In genomic region chr3:106013971-106014370, GRCh38 we compare ENCODE assay signal across 11 cellular contexts.
DNase-seq lines count a peak whose midpoint lies in the region; ATAC-seq and TF ChIP-seq lines count a peak whose summit lies in the region.
"Had no signal": no experiment of that assay in that cellular context is flagged by ENCODE, and none has a peak within 500 bp of the region (broad histone marks: within the 10 kb centered on the region; RNA-seq: fewer than 3 reads in every experiment).

No MANE protein-coding gene starts in this region.

- H2BK20ac ChIP-seq in IMR-90 (ENCODE audit: low read depth, low read length): no peak overlapping the region

- BruUV-seq in IMR-90 (replicated peaks; lab: Mats Ljungman, UMichigan): no TSS peak

- no peak for TF ChIP-seq POLR2A in IMR-90 (IDR thresholded peaks at IDR 0.05; ENCODE audit: low read depth, low read length)

- TF ChIP-seq CTCF in IMR-90 (conservative IDR thresholded peaks at IDR 0.05; ENCODE audit: low read depth, low read length): no peak
- no peak for TF ChIP-seq CTCF in cardiac fibroblast (IDR thresholded peaks at IDR 0.05; ENCODE audit: low read depth, low read length)

- no peak for TF ChIP-seq RAD21 in IMR-90 (IDR thresholded peaks at IDR 0.05; ENCODE audit: low read length)

- DNase-seq in SIG-M5 treated with dmso at 0.1 percent for 504 hours (lab: John Stamatoyannopoulos, UW; ENCODE audit: unreplicated experiment): peak; percentile 11
- no peak for DNase-seq in SIG-M5 (lab: John Stamatoyannopoulos, UW)
- peak; percentile 99 for DNase-seq in IMR-90
- peak; percentile 66 to 99 for DNase-seq in cardiac fibroblast (ENCODE audit: low read depth in 2 of 2)
- DNase-seq in non-pigmented ciliary epithelial cell (ENCODE audit: low read depth): peak; percentile 92
- no peak for DNase-seq in NCI-H1048 (lab: John Stamatoyannopoulos, UW)
- DNase-seq in substantia nigra (lab: John Stamatoyannopoulos, UW): no peak
- DNase-seq in neuronal stem cell (ENCODE audit: low spot score): no peak
- DNase-seq: effector CD4-positive, alpha-beta T cell; T-helper 1 cell had no signal

- H2BK12ac ChIP-seq in neuronal stem cell (ENCODE audit: low read length): no peak overlapping the region

- no peaks in the 10 kb centered on the region for H3K79me1 ChIP-seq in IMR-90 (ENCODE audit: low read depth in 1 of 2, low read length in 2 of 2)
- H3K79me1 ChIP-seq in neuronal stem cell (ENCODE audit: low read depth, low read length): no peaks in the 10 kb centered on the region

- H3K4me3 ChIP-seq in IMR-90 (ENCODE audit: insufficient read depth, low read depth, low read length) (no peak overlapping the region), cardiac fibroblast (replicated peaks in 1 of 2; ENCODE audit: low read depth in 2 of 2, low read length in 2 of 2) (no peak overlapping the region), neuronal stem cell (ENCODE audit: low read length in 2 of 2) (no peak overlapping the region)
- H3K4me3 ChIP-seq: A549 had no signal

- H3K23ac ChIP-seq in IMR-90 (ENCODE audit: low read depth, low read length) (no peak overlapping the region), neuronal stem cell (ENCODE audit: low read depth, low read length, poor library complexity) (no peak overlapping the region)

- H2BK5ac ChIP-seq in IMR-90 (ENCODE audit: low read depth, low read length, poor library complexity, severe bottlenecking): peak overlapping the region; percentile 86
- no peak overlapping the region for H2BK5ac ChIP-seq in neuronal stem cell (ENCODE audit: low read length)

- no peaks in the 10 kb centered on the region for H3K36me3 ChIP-seq in IMR-90 (ENCODE audit: control insufficient read depth, insufficient read depth, low read length)
- H3K36me3 ChIP-seq in neuronal stem cell (replicated peaks in 1 of 2; ENCODE audit: control insufficient read depth in 2 of 2, insufficient read depth in 2 of 2, low read length in 2 of 2): no peaks in the 10 kb centered on the region

- no peak overlapping the region for H3K56ac ChIP-seq in IMR-90 (ENCODE audit: extremely low read depth, insufficient read depth, low read length)

- no peak overlapping the region for H3K4ac ChIP-seq in IMR-90 (ENCODE audit: low read depth, low read length)
- no peak overlapping the region for H3K4ac ChIP-seq in neuronal stem cell (ENCODE audit: low read length)

- CTCF ChIA-PET in IMR-90 (lab: Yijun Ruan, JAX): no interaction called here

- peak; percentile 89 for ATAC-seq in IMR-90 (ENCODE audit: low read depth)

- H4K91ac ChIP-seq in IMR-90 (ENCODE audit: insufficient read depth, low read depth, low read length) (no peak overlapping the region), neuronal stem cell (ENCODE audit: low read depth, low read length, poor library complexity) (no peak overlapping the region)

- POLR2A ChIA-PET in IMR-90 (lab: Charles Lee; ENCODE audit: unreplicated experiment): no interaction called here

- H3K9me1 ChIP-seq in IMR-90 (ENCODE audit: insufficient read depth, low read length): no peaks in the 10 kb centered on the region

- H3K4me1 ChIP-seq in IMR-90 (ENCODE audit: control insufficient read depth, insufficient read depth, low read length) (peaks cover 3% of the 10 kb centered on the region), neuronal stem cell (ENCODE audit: control insufficient read depth in 2 of 2, insufficient read depth in 1 of 2, low read depth in 1 of 2, low read length in 2 of 2) (no peaks in the 10 kb centered on the region)
- H3K4me1 ChIP-seq: A549 had no signal

- H2AK5ac ChIP-seq in IMR-90 (ENCODE audit: low read depth, low read length): no peak overlapping the region
- no peak overlapping the region for H2AK5ac ChIP-seq in neuronal stem cell (ENCODE audit: low read depth, low read length)

- H2AK9ac ChIP-seq in IMR-90 (replicated peaks; ENCODE audit: low read depth, low read length, poor library complexity): no peak overlapping the region

- dilution Hi-C loops in IMR-90 (cut with HindIII; ENCODE audit: low sequenced_read_pairs, unreplicated experiment): no loop called here

- in situ Hi-C loops in IMR-90 (cut with MboI; ENCODE audit: low sequenced_read_pairs): no loop called here

- H4K8ac ChIP-seq in IMR-90 (ENCODE audit: low read depth in 2 of 2, low read length in 2 of 2) (peak overlapping the region; percentile 32 to 38; a peak in 3 of 4 replicates), neuronal stem cell (ENCODE audit: low read depth, low read length) (no peak overlapping the region)

- H4K5ac ChIP-seq in IMR-90 (ENCODE audit: low read depth, low read length): peak overlapping the region; percentile 39; the same call in 1 of the 2 replicates

- H3K14ac ChIP-seq in IMR-90 (replicated peaks; ENCODE audit: low read depth, low read length) (no peak overlapping the region; the same call in 1 of the 2 replicates), neuronal stem cell (ENCODE audit: low read length) (no peak overlapping the region)

- no CpG with 5 or more reads among the region's 2 CpGs for WGBS in IMR-90 (ENCODE audit: extremely low coverage in 2 of 2, insufficient read length in 1 of 2), 2 experiments
- no CpG with 5 or more reads among the region's 2 CpGs for WGBS in neuronal stem cell (ENCODE audit: extremely low coverage in 2 of 2, insufficient read length in 2 of 2, insufficient replicate concordance in 1 of 2), 2 donors

- H2BK120ac ChIP-seq in IMR-90 (ENCODE audit: low read depth, low read length) (peak overlapping the region; percentile 51; the same call in 1 of the 2 replicates), neuronal stem cell (ENCODE audit: low read depth, low read length) (no peak overlapping the region)

- intact Hi-C loops in IMR-90 (cut with micrococcal nuclease): no loop called here

- H3K27me3 ChIP-seq in IMR-90 (ENCODE audit: control insufficient read depth, insufficient read depth, low read length) (no peaks in the 10 kb centered on the region), neuronal stem cell (ENCODE audit: control insufficient read depth in 3 of 3, insufficient read depth in 3 of 3, low read depth in 1 of 3, low read length in 3 of 3) (no peaks in the 10 kb centered on the region)

- H2BK15ac ChIP-seq in IMR-90 (ENCODE audit: low read depth, low read length) (peak overlapping the region; percentile 39; the same call in 1 of the 3 replicates), neuronal stem cell (ENCODE audit: low read length) (no peak overlapping the region)

- peaks cover 5% of the 10 kb centered on the region; the same call in 1 of the 2 replicates for H3K9me3 ChIP-seq in IMR-90 (ENCODE audit: control insufficient read depth, insufficient read depth, low read length)
- H3K9me3 ChIP-seq in neuronal stem cell (replicated peaks in 1 of 2; ENCODE audit: control insufficient read depth in 2 of 2, insufficient read depth in 1 of 2, low read depth in 1 of 2, low read length in 2 of 2): no peaks in the 10 kb centered on the region
- H3K9me3 ChIP-seq: A549 had no signal

- H3K4me2 ChIP-seq in IMR-90 (ENCODE audit: low read depth, low read length) (peak overlapping the region; percentile 35; the same call in 1 of the 2 replicates), neuronal stem cell (ENCODE audit: insufficient read depth, low read length, poor library complexity, severe bottlenecking) (no peak overlapping the region)
- H3K4me2 ChIP-seq: A549 had no signal

- H3K9ac ChIP-seq in IMR-90 (ENCODE audit: low read depth, low read length) (no peak overlapping the region), neuronal stem cell (ENCODE audit: low read depth, low read length, poor library complexity) (no peak overlapping the region)

- H3K27ac ChIP-seq in IMR-90 (ENCODE audit: insufficient read depth, low read length) (no peak overlapping the region), substantia nigra (ENCODE audit: low read depth, low read length, poor library complexity, severe bottlenecking) (no peak overlapping the region), neuronal stem cell (replicated peaks; ENCODE audit: low read length) (no peak overlapping the region)

- H3K18ac ChIP-seq in IMR-90 (ENCODE audit: low read depth, low read length): peak overlapping the region; percentile 71; the same call in 1 of the 2 replicates
- H3K18ac ChIP-seq in neuronal stem cell (ENCODE audit: low read length): no peak overlapping the region

- no peaks in the 10 kb centered on the region for H4K20me1 ChIP-seq in IMR-90 (ENCODE audit: insufficient read depth, low read length)

- H2AFZ ChIP-seq in IMR-90 (replicated peaks; ENCODE audit: low read length, poor library complexity) (no peak overlapping the region), neuronal stem cell (ENCODE audit: low read length) (no peak overlapping the region)

TF ChIP-seq in IMR-90, 13 proteins besides CTCF, POLR2A, EP300 and RAD21 (continues in another document):
- TF ChIP-seq MXI1 (IDR thresholded peaks at IDR 0.05; ENCODE audit: borderline replicate concordance, low read depth, low read length) (no peak), MAFK (IDR thresholded peaks at IDR 0.05; ENCODE audit: low read depth, low read length) (peak; percentile 21; the same call in 1 of the 2 replicates), SMC3 (IDR thresholded peaks at IDR 0.05; ENCODE audit: low read depth, low read length) (no peak), CHD1 (IDR thresholded peaks at IDR 0.05; ENCODE audit: low read depth, low read length) (no peak), ELK1 (IDR thresholded peaks at IDR 0.05; ENCODE audit: borderline replicate concordance, low read depth, low read length) (no peak), BHLHE40 (IDR thresholded peaks at IDR 0.05; ENCODE audit: low read depth, low read length) (peak; percentile 50; the same call in 1 of the 2 replicates), MAZ (IDR thresholded peaks at IDR 0.05; ENCODE audit: borderline replicate concordance, low read depth, low read length) (no peak), RFX5 (IDR thresholded peaks at IDR 0.05; ENCODE audit: low read depth, low read length) (no peak), RCOR1 (IDR thresholded peaks at IDR 0.05; ENCODE audit: insufficient replicate concordance, low read length) (no peak), CEBPB (IDR thresholded peaks at IDR 0.05; ENCODE audit: low read depth, low read length) (peak; percentile 94), FOS (IDR thresholded peaks at IDR 0.05; ENCODE audit: low read depth, low read length) (peak; percentile 95)

Comparison
In these comparisons a context has a peak if more than half of its experiments do, and no peak if none do; other contexts are left out.
1. DNase-seq: peak in SIG-M5 treated with dmso at 0.1 percent for 504 hours (single experiment), IMR-90 (single experiment), cardiac fibroblast (2 of 2) and non-pigmented ciliary epithelial cell (single experiment); none in SIG-M5 (single experiment), NCI-H1048 (single experiment), substantia nigra (0 of 49) and neuronal stem cell (single experiment).